In genomic region chr15:84601555-84601838, GRCh38 we compare ENCODE assay signal across 7 cellular contexts. TPM values are rescaled to one million over a fixed set of nuclear protein-coding genes. Genes with fewer than 3 reads are reported as not detected.
A peak's percentile ranks its signal among the peaks of the same experiment; 100 is the strongest.
DNase-seq lines count a peak whose midpoint lies in the region; ATAC-seq and TF ChIP-seq lines count a peak whose summit lies in the region.

No MANE protein-coding gene starts in this region.

- DNase-seq in HL-60 (ENCODE audit: low read depth in 1 of 2, low spot score in 1 of 2) (no peak), kidney epithelial cell (ENCODE audit: low read depth) (no peak)
- DNase-seq in activated effector memory CD4-positive, alpha-beta T cell treated with Interleukin-2 at 50 U/mL for 16 hours: no peak

- ATAC-seq in GM19328 (IDR thresholded peaks at IDR 0.05; ENCODE audit: unreplicated experiment): no peak
- no peak for ATAC-seq in GM19452 (IDR thresholded peaks at IDR 0.05; ENCODE audit: unreplicated experiment)

- TF ChIP-seq CTCF in HL-60 (IDR thresholded peaks at IDR 0.05; ENCODE audit: insufficient read depth, low read length): no peak
- no peak for TF ChIP-seq CTCF in kidney epithelial cell (IDR thresholded peaks at IDR 0.05; ENCODE audit: insufficient read depth, low read length, poor library complexity, severe bottlenecking)

- no peaks in the 10 kb centered on the region for H3K9me3 Mint-ChIP-seq in activated naive CD8-positive, alpha-beta T cell (ENCODE audit: low read depth)

- peaks cover 14% of the 10 kb centered on the region for H3K36me3 Mint-ChIP-seq in activated naive CD8-positive, alpha-beta T cell

- peak overlapping the region; percentile 98 for H3K4me3 ChIP-seq in HL-60 (replicated peaks; ENCODE audit: insufficient read depth, low read length)
- H3K4me3 ChIP-seq in kidney epithelial cell (ENCODE audit: low read depth, low read length): peak overlapping the region; percentile 96
- peak overlapping the region; percentile 66 to 93 for H3K4me3 ChIP-seq in stomach smooth muscle (ENCODE audit: low read length in 2 of 2)

- no peaks in the 10 kb centered on the region for H3K9me3 ChIP-seq in stomach smooth muscle (ENCODE audit: control insufficient read depth in 2 of 2, low read length in 2 of 2)

- peaks cover 10% of the 10 kb centered on the region for H3K4me1 ChIP-seq in stomach smooth muscle (ENCODE audit: control insufficient read depth, insufficient read depth, low read length)

- peaks cover 67% of the 10 kb centered on the region for H3K4me1 Mint-ChIP-seq in activated naive CD8-positive, alpha-beta T cell (ENCODE audit: low read depth)

- no peaks in the 10 kb centered on the region for H3K27me3 ChIP-seq in HL-60 (ENCODE audit: insufficient read depth, poor library complexity, severe bottlenecking)
- H3K27me3 ChIP-seq in kidney epithelial cell (ENCODE audit: control insufficient read depth, insufficient read depth, low read length): no peaks in the 10 kb centered on the region
- H3K27me3 ChIP-seq in stomach smooth muscle (ENCODE audit: control insufficient read depth in 1 of 2, insufficient read depth in 2 of 2, low read length in 2 of 2): no peaks in the 10 kb centered on the region

- peak overlapping the region; percentile 95 for H3K4me3 Mint-ChIP-seq in activated naive CD8-positive, alpha-beta T cell

- no peaks in the 10 kb centered on the region for H3K27me3 Mint-ChIP-seq in activated naive CD8-positive, alpha-beta T cell

- H3K27ac Mint-ChIP-seq in activated naive CD8-positive, alpha-beta T cell: no peak overlapping the region

- no peaks in the 10 kb centered on the region for H3K36me3 ChIP-seq in kidney epithelial cell (ENCODE audit: control insufficient read depth, insufficient read depth, low read length)
- H3K36me3 ChIP-seq in stomach smooth muscle (ENCODE audit: control insufficient read depth in 2 of 2, insufficient read depth in 2 of 2, low read length in 2 of 2): peaks cover 8 to 11% of the 10 kb centered on the region in 2 donors

- H3K9ac ChIP-seq in stomach smooth muscle (ENCODE audit: low read length in 2 of 2): peak overlapping the region; percentile 72 to 74

- H3K27ac ChIP-seq in HL-60 (replicated peaks) (peak overlapping the region; percentile 63; the same call in 1 of the 2 replicates), stomach smooth muscle (ENCODE audit: low read length) (no peak overlapping the region)

RNA-seq across cellular contexts. Expression of gene ZSCAN2, which starts 0.7 kb away (rescaled TPM):
- 26.4 and 26.6 TPM in 2 replicates for total RNA-seq in kidney epithelial cell

RNA-seq across cellular contexts. Expression of gene WDR73, which starts 52.6 kb away (rescaled TPM):
- 18.5 and 27.4 TPM in 2 replicates for total RNA-seq in kidney epithelial cell

RNA-seq across cellular contexts. Expression of gene NMB, which starts 56.5 kb away (rescaled TPM):
- total RNA-seq in kidney epithelial cell: 6.3 and 12.0 TPM in 2 replicates
